1 cellular context compared by ENCODE assay signal in the genomic region with DNA sequence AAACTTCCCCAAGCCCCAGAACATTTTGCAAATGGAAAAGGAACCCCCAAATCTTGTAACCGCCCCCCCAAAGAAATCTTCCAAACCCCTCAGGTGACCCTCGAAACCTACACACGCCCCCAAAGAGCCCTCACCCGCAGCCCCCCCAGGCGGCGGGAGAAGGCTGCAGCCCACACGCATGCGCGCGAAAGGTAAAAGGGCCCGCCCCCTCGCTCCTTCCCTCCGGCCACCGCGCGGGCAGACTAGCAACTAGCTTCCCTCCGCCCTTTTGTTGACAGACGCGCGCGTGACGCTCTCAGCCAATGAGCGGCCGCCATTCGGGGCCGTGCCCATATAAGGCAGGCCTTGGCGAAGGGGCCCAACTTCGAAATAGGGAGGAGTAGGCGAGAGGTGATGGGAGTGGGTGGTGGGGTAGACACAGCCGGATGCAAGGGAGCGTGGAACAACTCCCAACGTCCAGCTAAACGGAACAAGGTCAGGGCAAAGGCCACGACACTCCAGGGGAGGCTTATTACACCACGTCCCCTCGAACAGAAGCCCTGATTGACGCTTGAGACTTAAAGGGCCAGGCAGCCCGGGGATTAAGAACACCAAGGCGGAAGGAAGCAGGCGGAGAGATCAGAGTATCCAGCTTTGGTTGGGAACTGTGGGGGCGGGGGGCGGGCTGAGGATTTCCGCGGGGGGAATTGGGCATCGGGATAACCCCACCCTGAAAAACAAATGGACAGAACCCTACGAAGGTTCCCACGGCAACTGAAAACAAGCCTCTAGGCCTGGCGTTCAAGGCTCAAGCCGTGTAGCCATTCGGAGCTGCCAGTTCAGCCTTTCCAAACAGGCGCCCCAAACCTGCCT.
TF ChIP-seq lines count a peak whose summit lies in the region.

No MANE protein-coding gene starts in this region.

TF ChIP-seq in HEK293, 187 proteins besides CTCF, POLR2A, EP300 and RAD21 (continued from another document and continues in another):
- TF ChIP-seq ZNF354C (tag by site-specific recombination; IDR thresholded peaks at IDR 0.05; ENCODE audit: borderline replicate concordance, low read depth) = no peak
- no peak for TF ChIP-seq RBAK (tag by site-specific recombination; IDR thresholded peaks at IDR 0.05)
- no peak for TF ChIP-seq ZNF211 (tag by site-specific recombination; IDR thresholded peaks at IDR 0.05; ENCODE audit: low read depth)
- TF ChIP-seq, protein P1, sequence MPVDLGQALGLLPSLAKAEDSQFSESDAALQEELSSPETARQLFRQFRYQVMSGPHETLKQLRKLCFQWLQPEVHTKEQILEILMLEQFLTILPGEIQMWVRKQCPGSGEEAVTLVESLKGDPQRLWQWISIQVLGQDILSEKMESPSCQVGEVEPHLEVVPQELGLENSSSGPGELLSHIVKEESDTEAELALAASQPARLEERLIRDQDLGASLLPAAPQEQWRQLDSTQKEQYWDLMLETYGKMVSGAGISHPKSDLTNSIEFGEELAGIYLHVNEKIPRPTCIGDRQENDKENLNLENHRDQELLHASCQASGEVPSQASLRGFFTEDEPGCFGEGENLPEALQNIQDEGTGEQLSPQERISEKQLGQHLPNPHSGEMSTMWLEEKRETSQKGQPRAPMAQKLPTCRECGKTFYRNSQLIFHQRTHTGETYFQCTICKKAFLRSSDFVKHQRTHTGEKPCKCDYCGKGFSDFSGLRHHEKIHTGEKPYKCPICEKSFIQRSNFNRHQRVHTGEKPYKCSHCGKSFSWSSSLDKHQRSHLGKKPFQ (tag by site-specific recombination; IDR thresholded peaks at IDR 0.05) = no peak
- TF ChIP-seq, protein P2, sequence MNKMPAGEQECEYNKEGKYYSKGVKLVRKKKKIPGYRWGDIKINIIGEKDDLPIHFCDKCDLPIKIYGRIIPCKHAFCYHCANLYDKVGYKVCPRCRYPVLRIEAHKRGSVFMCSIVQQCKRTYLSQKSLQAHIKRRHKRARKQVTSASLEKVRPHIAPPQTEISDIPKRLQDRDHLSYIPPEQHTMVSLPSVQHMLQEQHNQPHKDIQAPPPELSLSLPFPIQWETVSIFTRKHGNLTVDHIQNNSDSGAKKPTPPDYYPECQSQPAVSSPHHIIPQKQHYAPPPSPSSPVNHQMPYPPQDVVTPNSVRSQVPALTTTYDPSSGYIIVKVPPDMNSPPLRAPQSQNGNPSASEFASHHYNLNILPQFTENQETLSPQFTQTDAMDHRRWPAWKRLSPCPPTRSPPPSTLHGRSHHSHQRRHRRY (tag by site-specific recombination; IDR thresholded peaks at IDR 0.05) = no peak
- no peak for TF ChIP-seq ZNF571 (tag by site-specific recombination; IDR thresholded peaks at IDR 0.05)
- TF ChIP-seq, protein P3, sequence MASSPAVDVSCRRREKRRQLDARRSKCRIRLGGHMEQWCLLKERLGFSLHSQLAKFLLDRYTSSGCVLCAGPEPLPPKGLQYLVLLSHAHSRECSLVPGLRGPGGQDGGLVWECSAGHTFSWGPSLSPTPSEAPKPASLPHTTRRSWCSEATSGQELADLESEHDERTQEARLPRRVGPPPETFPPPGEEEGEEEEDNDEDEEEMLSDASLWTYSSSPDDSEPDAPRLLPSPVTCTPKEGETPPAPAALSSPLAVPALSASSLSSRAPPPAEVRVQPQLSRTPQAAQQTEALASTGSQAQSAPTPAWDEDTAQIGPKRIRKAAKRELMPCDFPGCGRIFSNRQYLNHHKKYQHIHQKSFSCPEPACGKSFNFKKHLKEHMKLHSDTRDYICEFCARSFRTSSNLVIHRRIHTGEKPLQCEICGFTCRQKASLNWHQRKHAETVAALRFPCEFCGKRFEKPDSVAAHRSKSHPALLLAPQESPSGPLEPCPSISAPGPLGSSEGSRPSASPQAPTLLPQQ (tag by site-specific recombination; IDR thresholded peaks at IDR 0.05) = peak; percentile 79
- TF ChIP-seq, protein P4, sequence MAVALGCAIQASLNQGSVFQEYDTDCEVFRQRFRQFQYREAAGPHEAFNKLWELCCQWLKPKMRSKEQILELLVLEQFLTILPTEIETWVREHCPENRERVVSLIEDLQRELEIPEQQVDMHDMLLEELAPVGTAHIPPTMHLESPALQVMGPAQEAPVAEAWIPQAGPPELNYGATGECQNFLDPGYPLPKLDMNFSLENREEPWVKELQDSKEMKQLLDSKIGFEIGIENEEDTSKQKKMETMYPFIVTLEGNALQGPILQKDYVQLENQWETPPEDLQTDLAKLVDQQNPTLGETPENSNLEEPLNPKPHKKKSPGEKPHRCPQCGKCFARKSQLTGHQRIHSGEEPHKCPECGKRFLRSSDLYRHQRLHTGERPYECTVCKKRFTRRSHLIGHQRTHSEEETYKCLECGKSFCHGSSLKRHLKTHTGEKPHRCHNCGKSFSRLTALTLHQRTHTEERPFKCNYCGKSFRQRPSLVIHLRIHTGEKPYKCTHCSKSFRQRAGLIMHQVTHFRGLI (tag by site-specific recombination; IDR thresholded peaks at IDR 0.05) = no peak
- TF ChIP-seq WT1 (tag by site-specific recombination; IDR thresholded peaks at IDR 0.05) = peak; percentile 82
- 0 out of 2 replicates have a peak, but pooled peaks have one; percentile 12 for TF ChIP-seq YY2 (tag by site-specific recombination; IDR thresholded peaks at IDR 0.05)
- no peak for TF ChIP-seq ZNF114 (tag by site-specific recombination; IDR thresholded peaks at IDR 0.05)
- no peak for TF ChIP-seq ZNF292 (tag by site-specific recombination; IDR thresholded peaks at IDR 0.05; ENCODE audit: borderline replicate concordance, low read depth)
- no peak for TF ChIP-seq ZNF585B (tag by site-specific recombination; IDR thresholded peaks at IDR 0.05)
- TF ChIP-seq, protein P5, sequence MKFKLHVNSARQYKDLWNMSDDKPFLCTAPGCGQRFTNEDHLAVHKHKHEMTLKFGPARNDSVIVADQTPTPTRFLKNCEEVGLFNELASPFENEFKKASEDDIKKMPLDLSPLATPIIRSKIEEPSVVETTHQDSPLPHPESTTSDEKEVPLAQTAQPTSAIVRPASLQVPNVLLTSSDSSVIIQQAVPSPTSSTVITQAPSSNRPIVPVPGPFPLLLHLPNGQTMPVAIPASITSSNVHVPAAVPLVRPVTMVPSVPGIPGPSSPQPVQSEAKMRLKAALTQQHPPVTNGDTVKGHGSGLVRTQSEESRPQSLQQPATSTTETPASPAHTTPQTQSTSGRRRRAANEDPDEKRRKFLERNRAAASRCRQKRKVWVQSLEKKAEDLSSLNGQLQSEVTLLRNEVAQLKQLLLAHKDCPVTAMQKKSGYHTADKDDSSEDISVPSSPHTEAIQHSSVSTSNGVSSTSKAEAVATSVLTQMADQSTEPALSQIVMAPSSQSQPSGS (tag by site-specific recombination; IDR thresholded peaks at IDR 0.05; ENCODE audit: low read depth) = no peak
- TF ChIP-seq, protein P6, sequence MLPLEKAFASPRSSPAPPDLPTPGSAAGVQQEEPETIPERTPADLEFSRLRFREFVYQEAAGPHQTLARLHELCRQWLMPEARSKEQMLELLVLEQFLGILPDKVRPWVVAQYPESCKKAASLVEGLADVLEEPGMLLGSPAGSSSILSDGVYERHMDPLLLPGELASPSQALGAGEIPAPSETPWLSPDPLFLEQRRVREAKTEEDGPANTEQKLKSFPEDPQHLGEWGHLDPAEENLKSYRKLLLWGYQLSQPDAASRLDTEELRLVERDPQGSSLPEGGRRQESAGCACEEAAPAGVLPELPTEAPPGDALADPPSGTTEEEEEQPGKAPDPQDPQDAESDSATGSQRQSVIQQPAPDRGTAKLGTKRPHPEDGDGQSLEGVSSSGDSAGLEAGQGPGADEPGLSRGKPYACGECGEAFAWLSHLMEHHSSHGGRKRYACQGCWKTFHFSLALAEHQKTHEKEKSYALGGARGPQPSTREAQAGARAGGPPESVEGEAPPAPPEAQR (tag by site-specific recombination; IDR thresholded peaks at IDR 0.05) = no peak
- TF ChIP-seq, protein P7, sequence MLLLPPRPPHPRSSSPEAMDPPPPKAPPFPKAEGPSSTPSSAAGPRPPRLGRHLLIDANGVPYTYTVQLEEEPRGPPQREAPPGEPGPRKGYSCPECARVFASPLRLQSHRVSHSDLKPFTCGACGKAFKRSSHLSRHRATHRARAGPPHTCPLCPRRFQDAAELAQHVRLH (tag by site-specific recombination; IDR thresholded peaks at IDR 0.05) = peak; percentile 80
- TF ChIP-seq, protein P8, sequence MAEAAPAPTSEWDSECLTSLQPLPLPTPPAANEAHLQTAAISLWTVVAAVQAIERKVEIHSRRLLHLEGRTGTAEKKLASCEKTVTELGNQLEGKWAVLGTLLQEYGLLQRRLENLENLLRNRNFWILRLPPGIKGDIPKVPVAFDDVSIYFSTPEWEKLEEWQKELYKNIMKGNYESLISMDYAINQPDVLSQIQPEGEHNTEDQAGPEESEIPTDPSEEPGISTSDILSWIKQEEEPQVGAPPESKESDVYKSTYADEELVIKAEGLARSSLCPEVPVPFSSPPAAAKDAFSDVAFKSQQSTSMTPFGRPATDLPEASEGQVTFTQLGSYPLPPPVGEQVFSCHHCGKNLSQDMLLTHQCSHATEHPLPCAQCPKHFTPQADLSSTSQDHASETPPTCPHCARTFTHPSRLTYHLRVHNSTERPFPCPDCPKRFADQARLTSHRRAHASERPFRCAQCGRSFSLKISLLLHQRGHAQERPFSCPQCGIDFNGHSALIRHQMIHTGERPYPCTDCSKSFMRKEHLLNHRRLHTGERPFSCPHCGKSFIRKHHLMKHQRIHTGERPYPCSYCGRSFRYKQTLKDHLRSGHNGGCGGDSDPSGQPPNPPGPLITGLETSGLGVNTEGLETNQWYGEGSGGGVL (tag by site-specific recombination; IDR thresholded peaks at IDR 0.05) = peak; percentile 79
- no peak for TF ChIP-seq ZNF785 (tag by site-specific recombination; IDR thresholded peaks at IDR 0.05)
- no peak for TF ChIP-seq ZNF830 (tag by site-specific recombination; IDR thresholded peaks at IDR 0.05; ENCODE audit: low read depth)
- TF ChIP-seq, protein P9, sequence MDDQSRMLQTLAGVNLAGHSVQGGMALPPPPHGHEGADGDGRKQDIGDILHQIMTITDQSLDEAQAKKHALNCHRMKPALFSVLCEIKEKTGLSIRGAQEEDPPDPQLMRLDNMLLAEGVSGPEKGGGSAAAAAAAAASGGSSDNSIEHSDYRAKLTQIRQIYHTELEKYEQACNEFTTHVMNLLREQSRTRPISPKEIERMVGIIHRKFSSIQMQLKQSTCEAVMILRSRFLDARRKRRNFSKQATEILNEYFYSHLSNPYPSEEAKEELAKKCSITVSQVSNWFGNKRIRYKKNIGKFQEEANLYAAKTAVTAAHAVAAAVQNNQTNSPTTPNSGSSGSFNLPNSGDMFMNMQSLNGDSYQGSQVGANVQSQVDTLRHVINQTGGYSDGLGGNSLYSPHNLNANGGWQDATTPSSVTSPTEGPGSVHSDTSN (CRISPR knock-in tag; IDR thresholded peaks at IDR 0.05) = no peak
- TF ChIP-seq ZNF19 (tag by site-specific recombination; IDR thresholded peaks at IDR 0.05; ENCODE audit: low read depth) = no peak
- peak; percentile 29; the same call in 1 of the 2 replicates for TF ChIP-seq ZNF501 (tag by site-specific recombination; IDR thresholded peaks at IDR 0.05)
- TF ChIP-seq, protein P10, sequence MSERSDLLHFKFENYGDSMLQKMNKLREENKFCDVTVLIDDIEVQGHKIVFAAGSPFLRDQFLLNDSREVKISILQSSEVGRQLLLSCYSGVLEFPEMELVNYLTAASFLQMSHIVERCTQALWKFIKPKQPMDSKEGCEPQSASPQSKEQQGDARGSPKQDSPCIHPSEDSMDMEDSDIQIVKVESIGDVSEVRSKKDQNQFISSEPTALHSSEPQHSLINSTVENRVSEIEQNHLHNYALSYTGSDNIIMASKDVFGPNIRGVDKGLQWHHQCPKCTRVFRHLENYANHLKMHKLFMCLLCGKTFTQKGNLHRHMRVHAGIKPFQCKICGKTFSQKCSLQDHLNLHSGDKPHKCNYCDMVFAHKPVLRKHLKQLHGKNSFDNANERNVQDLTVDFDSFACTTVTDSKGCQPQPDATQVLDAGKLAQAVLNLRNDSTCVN (tag by site-specific recombination; optimal IDR thresholded peaks at IDR 0.05) = peak; percentile 63
- no peak for TF ChIP-seq ZNF23 (tag by site-specific recombination; IDR thresholded peaks at IDR 0.05; ENCODE audit: borderline replicate concordance)
- TF ChIP-seq ZNF138 (tag by site-specific recombination; IDR thresholded peaks at IDR 0.05; ENCODE audit: borderline replicate concordance) = no peak
- TF ChIP-seq, protein P11, sequence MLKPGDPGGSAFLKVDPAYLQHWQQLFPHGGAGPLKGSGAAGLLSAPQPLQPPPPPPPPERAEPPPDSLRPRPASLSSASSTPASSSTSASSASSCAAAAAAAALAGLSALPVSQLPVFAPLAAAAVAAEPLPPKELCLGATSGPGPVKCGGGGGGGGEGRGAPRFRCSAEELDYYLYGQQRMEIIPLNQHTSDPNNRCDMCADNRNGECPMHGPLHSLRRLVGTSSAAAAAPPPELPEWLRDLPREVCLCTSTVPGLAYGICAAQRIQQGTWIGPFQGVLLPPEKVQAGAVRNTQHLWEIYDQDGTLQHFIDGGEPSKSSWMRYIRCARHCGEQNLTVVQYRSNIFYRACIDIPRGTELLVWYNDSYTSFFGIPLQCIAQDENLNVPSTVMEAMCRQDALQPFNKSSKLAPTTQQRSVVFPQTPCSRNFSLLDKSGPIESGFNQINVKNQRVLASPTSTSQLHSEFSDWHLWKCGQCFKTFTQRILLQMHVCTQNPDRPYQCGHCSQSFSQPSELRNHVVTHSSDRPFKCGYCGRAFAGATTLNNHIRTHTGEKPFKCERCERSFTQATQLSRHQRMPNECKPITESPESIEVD (tag by site-specific recombination; IDR thresholded peaks at IDR 0.05) = no peak
- TF ChIP-seq, protein P12, sequence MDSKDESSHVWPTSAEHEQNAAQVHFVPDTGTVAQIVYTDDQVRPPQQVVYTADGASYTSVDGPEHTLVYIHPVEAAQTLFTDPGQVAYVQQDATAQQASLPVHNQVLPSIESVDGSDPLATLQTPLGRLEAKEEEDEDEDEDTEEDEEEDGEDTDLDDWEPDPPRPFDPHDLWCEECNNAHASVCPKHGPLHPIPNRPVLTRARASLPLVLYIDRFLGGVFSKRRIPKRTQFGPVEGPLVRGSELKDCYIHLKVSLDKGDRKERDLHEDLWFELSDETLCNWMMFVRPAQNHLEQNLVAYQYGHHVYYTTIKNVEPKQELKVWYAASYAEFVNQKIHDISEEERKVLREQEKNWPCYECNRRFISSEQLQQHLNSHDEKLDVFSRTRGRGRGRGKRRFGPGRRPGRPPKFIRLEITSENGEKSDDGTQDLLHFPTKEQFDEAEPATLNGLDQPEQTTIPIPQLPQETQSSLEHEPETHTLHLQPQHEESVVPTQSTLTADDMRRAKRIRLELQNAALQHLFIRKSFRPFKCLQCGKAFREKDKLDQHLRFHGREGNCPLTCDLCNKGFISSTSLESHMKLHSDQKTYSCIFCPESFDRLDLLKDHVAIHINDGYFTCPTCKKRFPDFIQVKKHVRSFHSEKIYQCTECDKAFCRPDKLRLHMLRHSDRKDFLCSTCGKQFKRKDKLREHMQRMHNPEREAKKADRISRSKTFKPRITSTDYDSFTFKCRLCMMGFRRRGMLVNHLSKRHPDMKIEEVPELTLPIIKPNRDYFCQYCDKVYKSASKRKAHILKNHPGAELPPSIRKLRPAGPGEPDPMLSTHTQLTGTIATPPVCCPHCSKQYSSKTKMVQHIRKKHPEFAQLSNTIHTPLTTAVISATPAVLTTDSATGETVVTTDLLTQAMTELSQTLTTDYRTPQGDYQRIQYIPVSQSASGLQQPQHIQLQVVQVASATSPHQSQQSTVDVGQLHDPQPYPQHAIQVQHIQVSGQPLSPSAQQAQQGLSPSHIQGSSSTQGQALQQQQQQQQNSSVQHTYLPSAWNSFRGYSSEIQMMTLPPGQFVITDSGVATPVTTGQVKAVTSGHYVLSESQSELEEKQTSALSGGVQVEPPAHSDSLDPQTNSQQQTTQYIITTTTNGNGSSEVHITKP (tag by site-specific recombination; IDR thresholded peaks at IDR 0.05) = peak; percentile 93
- no peak for TF ChIP-seq ZNF433 (tag by site-specific recombination; IDR thresholded peaks at IDR 0.05; ENCODE audit: low read depth)
- peak; percentile 91 for TF ChIP-seq GLI4 (tag by site-specific recombination; IDR thresholded peaks at IDR 0.05)
- TF ChIP-seq ZNF555 (tag by site-specific recombination; conservative IDR thresholded peaks at IDR 0.05) = no peak
